1 cellular context compared by ENCODE assay signal in genomic region chrX:11367609-11368430, GRCh38.
A peak's percentile ranks its signal among the peaks of the same experiment; 100 is the strongest.
TF ChIP-seq lines count a peak whose summit lies in the region.

No MANE protein-coding gene starts in this region.

TF ChIP-seq in K562, 482 proteins besides CTCF, POLR2A, EP300 and RAD21 (continued from another document and continues in another):
- TF ChIP-seq USF1 (CRISPR knock-in tag; IDR thresholded peaks at IDR 0.05), result no peak
- TF ChIP-seq GATAD2A (IDR thresholded peaks at IDR 0.05), result no peak
- TF ChIP-seq PML (IDR thresholded peaks at IDR 0.05; ENCODE audit: low read length), result peak; percentile 94
- no peak for TF ChIP-seq ZFPM2 (CRISPR knock-in tag; IDR thresholded peaks at IDR 0.05)
- TF ChIP-seq NFRKB (IDR thresholded peaks at IDR 0.05; ENCODE audit: low read depth), result peak; percentile 80
- 0 out of 2 replicates have a peak, but pooled peaks have one; percentile 12 for TF ChIP-seq VEZF1 (CRISPR knock-in tag; IDR thresholded peaks at IDR 0.05)
- TF ChIP-seq SLC30A9 (CRISPR knock-in tag; IDR thresholded peaks at IDR 0.05), result no peak
- TF ChIP-seq FUS (optimal IDR thresholded peaks at IDR 0.05; ENCODE audit: low read depth, low read length), result no peak
- no peak for TF ChIP-seq ZNF224 (CRISPR knock-in tag; IDR thresholded peaks at IDR 0.05)
- TF ChIP-seq HMGXB4 (CRISPR knock-in tag; IDR thresholded peaks at IDR 0.05), result no peak
- TF ChIP-seq POLR2H (tag; IDR thresholded peaks at IDR 0.05; ENCODE audit: low read depth), result peak; percentile 73; the same call in 1 of the 2 replicates
- TF ChIP-seq MEF2D (tag; conservative IDR thresholded peaks at IDR 0.05; ENCODE audit: low read depth), result peak; percentile 77; the same call in 1 of the 2 replicates
- peak; percentile 84; the same call in 1 of the 2 replicates for TF ChIP-seq ESRRA (IDR thresholded peaks at IDR 0.05; ENCODE audit: borderline replicate concordance, low read depth)
- 0 out of 2 replicates have a peak, but pooled peaks have one; percentile 27 for TF ChIP-seq NKRF (IDR thresholded peaks at IDR 0.05; ENCODE audit: borderline replicate concordance)
- no peak for TF ChIP-seq ZNF77 (CRISPR knock-in tag; IDR thresholded peaks at IDR 0.05)
- TF ChIP-seq MITF (IDR thresholded peaks at IDR 0.05), result peak; percentile 55; the same call in 1 of the 2 replicates
- TF ChIP-seq ZNF12 (CRISPR knock-in tag; IDR thresholded peaks at IDR 0.05), result no peak
- no peak for TF ChIP-seq RBM39 (optimal IDR thresholded peaks at IDR 0.05; ENCODE audit: low read depth, low read length)
- peak; percentile 90 for TF ChIP-seq SOX6 (IDR thresholded peaks at IDR 0.05)
- no peak for TF ChIP-seq MECOM (CRISPR knock-in tag; IDR thresholded peaks at IDR 0.05)
- 0 out of 2 replicates have a peak, but pooled peaks have one; percentile 29 for TF ChIP-seq FOXP4 (CRISPR knock-in tag; IDR thresholded peaks at IDR 0.05; ENCODE audit: borderline replicate concordance)
- TF ChIP-seq MAZ (CRISPR knock-in tag; conservative IDR thresholded peaks at IDR 0.05 in 1 of 2, IDR thresholded peaks at IDR 0.05 in 1 of 2), result no peak
- peak; percentile 54; the same call in 1 of the 2 replicates for TF ChIP-seq CREM (IDR thresholded peaks at IDR 0.05; ENCODE audit: low read depth)
- TF ChIP-seq KLF16 (IDR thresholded peaks at IDR 0.05), result peak; percentile 85
- TF ChIP-seq ZFP91 (CRISPR knock-in tag; IDR thresholded peaks at IDR 0.05), result no peak
- peak; percentile 59 for TF ChIP-seq PKNOX1 (IDR thresholded peaks at IDR 0.05)
- TF ChIP-seq SIN3A (IDR thresholded peaks at IDR 0.05; ENCODE audit: borderline replicate concordance in 2 of 2, control insufficient read depth in 1 of 2, low read depth in 2 of 2, low read length in 2 of 2), result no peak
- TF ChIP-seq ERF (CRISPR knock-in tag; IDR thresholded peaks at IDR 0.05), result no peak
- TF ChIP-seq ZNF354B (CRISPR knock-in tag; IDR thresholded peaks at IDR 0.05), result no peak
- TF ChIP-seq ZNF143 (CRISPR knock-in tag; IDR thresholded peaks at IDR 0.05), result no peak
- no peak for TF ChIP-seq ZNF764 (CRISPR knock-in tag; IDR thresholded peaks at IDR 0.05; ENCODE audit: low read depth)
- no peak for TF ChIP-seq CBX8 (IDR thresholded peaks at IDR 0.05; ENCODE audit: borderline replicate concordance, extremely low read depth, low read depth, low read length, poor library complexity, severe bottlenecking)
- TF ChIP-seq SP1 (CRISPR knock-in tag; IDR thresholded peaks at IDR 0.05), result peak; percentile 42; the same call in 1 of the 2 replicates
- peak; percentile 88 for TF ChIP-seq STAT5A (IDR thresholded peaks at IDR 0.05; ENCODE audit: borderline replicate concordance, low read length)
- peak; percentile 15 for TF ChIP-seq ZNF584 (CRISPR knock-in tag; IDR thresholded peaks at IDR 0.05; ENCODE audit: low read depth)
- no peak for TF ChIP-seq ZBTB17 (CRISPR knock-in tag; IDR thresholded peaks at IDR 0.05)
- no peak for TF ChIP-seq ZNF133 (CRISPR knock-in tag; IDR thresholded peaks at IDR 0.05)
- no peak for TF ChIP-seq ZNF311 (CRISPR knock-in tag; IDR thresholded peaks at IDR 0.05)
- peak; percentile 83 for TF ChIP-seq ATF3 (IDR thresholded peaks at IDR 0.05)
- 0 out of 2 replicates have a peak, but pooled peaks have one; percentile 35 for TF ChIP-seq ATF3 (CRISPR knock-in tag; conservative IDR thresholded peaks at IDR 0.05)
- no peak for TF ChIP-seq IRF1 (CRISPR knock-in tag; IDR thresholded peaks at IDR 0.05; ENCODE audit: borderline replicate concordance)
- TF ChIP-seq ZNF324 (CRISPR knock-in tag; IDR thresholded peaks at IDR 0.05), result no peak
- TF ChIP-seq ZNF395 (CRISPR knock-in tag; IDR thresholded peaks at IDR 0.05), result peak; percentile 62; the same call in 1 of the 2 replicates
- no peak for TF ChIP-seq FOXA1 (IDR thresholded peaks at IDR 0.05; ENCODE audit: borderline replicate concordance)
- peak; percentile 58 for TF ChIP-seq ATF7 (IDR thresholded peaks at IDR 0.05)
- no peak for TF ChIP-seq KAT7 (CRISPR knock-in tag; IDR thresholded peaks at IDR 0.05; ENCODE audit: borderline replicate concordance)
- TF ChIP-seq ZNF511 (CRISPR knock-in tag; IDR thresholded peaks at IDR 0.05), result no peak
- no peak for TF ChIP-seq YY1 (IDR thresholded peaks at IDR 0.05; ENCODE audit: borderline replicate concordance in 1 of 3, control insufficient read depth in 1 of 3, extremely low read depth in 1 of 3, insufficient read depth in 3 of 3, insufficient read length in 1 of 3, insufficient replicate concordance in 2 of 3, low read depth in 1 of 3, low read length in 2 of 3)
- no peak for TF ChIP-seq ZNF3 (CRISPR knock-in tag; IDR thresholded peaks at IDR 0.05)
- no peak for TF ChIP-seq CAMTA2 (CRISPR knock-in tag; conservative IDR thresholded peaks at IDR 0.05)
- no peak for TF ChIP-seq U2AF2 (optimal IDR thresholded peaks at IDR 0.05; ENCODE audit: low read depth, low read length)
- no peak for TF ChIP-seq ZNF263 (CRISPR knock-in tag; IDR thresholded peaks at IDR 0.05; ENCODE audit: borderline replicate concordance)
- no peak for TF ChIP-seq ZKSCAN8 (CRISPR knock-in tag; IDR thresholded peaks at IDR 0.05)
